Comparison of ENCODE assay signal across 26 cellular contexts in genomic region chr9:126160854-126161329, GRCh38.
"Had no signal": no experiment of that assay in that cellular context is flagged by ENCODE, and none has a peak within 500 bp of the region (broad histone marks: within the 10 kb centered on the region; RNA-seq: fewer than 3 reads in every experiment).

No MANE protein-coding gene starts in this region.

- H3K9me3 ChIP-seq: esophagus squamous epithelium, heart right ventricle, left lung, neutrophil, pancreas, right lobe of liver, suprapubic skin, transverse colon, vagina had no signal

- ATAC-seq: effector memory CD8-positive, alpha-beta T cell; heart right ventricle; left cardiac atrium; left lung; naive thymus-derived CD4-positive, alpha-beta T cell; pancreas; right lobe of liver; stimulated activated naive CD8-positive, alpha-beta T cell treated with anti-CD3 and anti-CD28 coated beads, Interleukin-15, amount 100 ng/mL, for 72 hours had no signal

- H3K4me3 ChIP-seq: esophagus squamous epithelium, heart right ventricle, left lung, pancreas, right lobe of liver, suprapubic skin, transverse colon, vagina had no signal

- H3K36me3 Mint-ChIP-seq: naive thymus-derived CD4-positive, alpha-beta T cell had no signal

- DNase-seq: cortex of kidney; effector memory CD8-positive, alpha-beta T cell; erythroblast; esophagus squamous epithelium; foreskin melanocyte; glutamatergic neuron; heart right ventricle; hippocampal formation; left cardiac atrium; left lung; midbrain; naive thymus-derived CD4-positive, alpha-beta T cell; pancreas; right lobe of liver; small intestine; stimulated activated CD4-positive, alpha-beta T cell treated with anti-CD3 and anti-CD28 coated beads, Interleukin-12 subunit alpha, Interleukin-12 subunit beta, amount 100 ng/mL, for 4 hours; stimulated activated CD4-positive, alpha-beta T cell treated with anti-CD3 and anti-CD28 coated beads, Interleukin-1b, Interleukin-23, amount 100 ng/mL, for 48 hours; stimulated activated CD4-positive, alpha-beta T cell treated with anti-CD3 and anti-CD28 coated beads, Interleukin-4, amount 100 ng/mL, for 1 hour; stimulated activated CD8-positive, alpha-beta memory T cell treated with anti-CD3 and anti-CD28 coated beads, Interleukin-4, amount 100 ng/mL, for 48 hours; stimulated activated naive CD4-positive, alpha-beta T cell; stimulated activated naive CD8-positive, alpha-beta T cell treated with anti-CD3 and anti-CD28 coated beads, Interleukin-15, amount 100 ng/mL, for 72 hours; transverse colon had no signal

- H3K27ac Mint-ChIP-seq: effector memory CD8-positive, alpha-beta T cell; naive thymus-derived CD4-positive, alpha-beta T cell; nephron had no signal

- H3K4me3 Mint-ChIP-seq: effector memory CD8-positive, alpha-beta T cell; naive thymus-derived CD4-positive, alpha-beta T cell; nephron; stimulated activated naive CD8-positive, alpha-beta T cell treated with anti-CD3 and anti-CD28 coated beads, Interleukin-15, amount 100 ng/mL, for 72 hours had no signal

- H3K36me3 ChIP-seq: esophagus squamous epithelium, heart right ventricle, left lung, neutrophil, pancreas, right lobe of liver, suprapubic skin, transverse colon, vagina had no signal

- H3K27ac ChIP-seq: esophagus squamous epithelium, heart right ventricle, left lung, neutrophil, pancreas, right lobe of liver, suprapubic skin, transverse colon, vagina had no signal

- H3K4me1 ChIP-seq: esophagus squamous epithelium, heart right ventricle, left lung, pancreas, right lobe of liver, suprapubic skin, transverse colon, vagina had no signal

- H3K4me1 Mint-ChIP-seq: stimulated activated naive CD8-positive, alpha-beta T cell treated with anti-CD3 and anti-CD28 coated beads, Interleukin-15, amount 100 ng/mL, for 72 hours had no signal

- H3K9me3 Mint-ChIP-seq: effector memory CD8-positive, alpha-beta T cell; nephron; stimulated activated naive CD8-positive, alpha-beta T cell treated with anti-CD3 and anti-CD28 coated beads, Interleukin-15, amount 100 ng/mL, for 72 hours had no signal

- H3K27me3 ChIP-seq: pancreas, right lobe of liver, transverse colon, vagina had no signal
